8 cellular contexts compared by ENCODE assay signal in the genomic region with DNA sequence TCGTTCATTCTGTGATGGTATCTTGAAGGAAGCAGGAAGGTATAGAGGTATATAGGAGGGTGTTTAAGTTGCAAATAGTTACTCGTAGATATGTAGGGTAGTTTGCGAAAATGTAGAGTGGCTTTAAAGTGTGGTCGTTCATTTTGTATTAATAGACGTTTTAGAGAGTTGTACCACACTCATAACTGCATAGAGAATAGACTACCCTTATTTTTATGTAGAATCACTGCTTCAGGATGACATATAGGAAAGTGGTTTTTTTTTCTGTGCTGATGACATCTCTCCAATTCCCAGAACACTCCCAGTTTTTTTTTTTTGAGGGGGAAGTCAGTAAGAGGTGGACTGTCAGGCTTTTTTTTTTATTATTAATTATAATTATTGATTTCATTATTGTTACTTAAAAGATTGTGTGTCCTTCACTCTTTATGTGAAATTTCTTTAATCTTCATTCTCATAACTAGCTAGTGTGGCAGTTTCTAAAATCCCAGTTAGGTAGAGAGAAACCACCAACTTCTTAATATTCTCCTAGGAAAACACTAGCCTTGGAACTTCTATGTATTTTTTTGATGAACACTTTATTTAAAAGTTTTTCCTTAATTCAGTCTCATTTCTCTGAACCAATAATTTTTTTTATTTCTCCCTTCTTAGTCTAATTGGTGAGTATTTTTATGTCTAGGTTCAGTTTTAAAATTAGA. TPM values are rescaled to one million over a fixed set of nuclear protein-coding genes. Genes with fewer than 3 reads are reported as not detected.
DNase-seq lines count a peak whose midpoint lies in the region; ATAC-seq and TF ChIP-seq lines count a peak whose summit lies in the region.

No MANE protein-coding gene starts in this region.

- no peak overlapping the region for H3K4ac ChIP-seq in trophoblast cell (ENCODE audit: low read depth, low read length)

- in situ Hi-C loops in Panc1 (cut with HindIII; ENCODE audit: low pct_unique_long_range_greater_than_20kb, low sequenced_read_pairs) = no loop called here

- DNase-seq in EH (ENCODE audit: low read depth) = peak; percentile 49
- DNase-seq in Panc1 (ENCODE audit: low read depth, low spot score) = no peak
- no peak for DNase-seq in esophagus muscularis mucosa (ENCODE audit: extremely low spot score)
- DNase-seq in trophoblast cell = peak in 1 of 2 donors; percentile 34
- DNase-seq in left lobe of liver (ENCODE audit: low spot score) = no peak
- DNase-seq in NCI-H1694 (lab: John Stamatoyannopoulos, UW) = no peak

- no peaks in the 10 kb centered on the region for H3K27me3 ChIP-seq in Panc1 (ENCODE audit: control insufficient read depth, insufficient read depth, low read length)
- no peaks in the 10 kb centered on the region for H3K27me3 ChIP-seq in esophagus muscularis mucosa
- no peaks in the 10 kb centered on the region for H3K27me3 ChIP-seq in trophoblast cell (ENCODE audit: insufficient read depth, low read length)

- peaks cover 64% of the 10 kb centered on the region for H3K4me1 ChIP-seq in Panc1 (ENCODE audit: control insufficient read depth, insufficient read depth, low read length)
- peaks cover 59 to 80% (median 76%) of the 10 kb centered on the region in 4 donors for H3K4me1 ChIP-seq in esophagus muscularis mucosa
- peaks cover 5 to 7% of the 10 kb centered on the region in 2 experiments for H3K4me1 ChIP-seq in trophoblast cell (ENCODE audit: control insufficient read depth in 1 of 2, insufficient read depth in 2 of 2, low read length in 2 of 2)

- POLR2A ChIA-PET in Panc1 (lab: Charles Lee) = no interaction called here

- ATAC-seq in Panc1 (no peak), HG03457 (IDR thresholded peaks at IDR 0.05; ENCODE audit: unreplicated experiment) (no peak), left lobe of liver (no peak), GM21619 (IDR thresholded peaks at IDR 0.05; ENCODE audit: unreplicated experiment) (no peak)

- H3K4me3 ChIP-seq in Panc1 (ENCODE audit: low read depth in 2 of 2, low read length in 2 of 2) (peak overlapping the region; percentile 93 to 97), esophagus muscularis mucosa (peak overlapping the region; percentile 76 to 98 (median 90)), trophoblast cell (ENCODE audit: low read depth, low read length) (no peak overlapping the region)

- H4K12ac ChIP-seq in trophoblast cell (ENCODE audit: low read depth, low read length) = no peak overlapping the region

- CTCF ChIA-PET in Panc1 (lab: Charles Lee) = interaction anchor here (0.7 kb wide), 1 partner anchor 897 kb away, joined by 5 read pairs; no protein-coding TSS in a partner anchor

- no peak overlapping the region for H3K9ac ChIP-seq in trophoblast cell (ENCODE audit: low read length)

- H3K9me3 ChIP-seq in Panc1 (ENCODE audit: control insufficient read depth, insufficient read depth, low read depth, low read length) (no peaks in the 10 kb centered on the region), esophagus muscularis mucosa (no peaks in the 10 kb centered on the region), trophoblast cell (ENCODE audit: insufficient read depth, low read depth, low read length) (no peaks in the 10 kb centered on the region)

- H2AFZ ChIP-seq in trophoblast cell (ENCODE audit: insufficient read depth, low read length, poor library complexity) = no peak overlapping the region

- no peak overlapping the region for H2BK12ac ChIP-seq in trophoblast cell (ENCODE audit: low read length)

- peaks cover 14% of the 10 kb centered on the region for H3K79me1 ChIP-seq in trophoblast cell (ENCODE audit: low read length)

- H3K18ac ChIP-seq in trophoblast cell (ENCODE audit: low read length) = no peak overlapping the region

- H2AK5ac ChIP-seq in trophoblast cell (ENCODE audit: low read length) = no peak overlapping the region

- TF ChIP-seq CTCF in Panc1 (IDR thresholded peaks at IDR 0.05) (no peak), esophagus muscularis mucosa (IDR thresholded peaks at IDR 0.05) (no peak)

- no peak overlapping the region for H4K91ac ChIP-seq in trophoblast cell (ENCODE audit: low read depth, low read length)

- 4% methylated on average over 5 of the region's 5 CpGs for WGBS in esophagus muscularis mucosa
- WGBS in trophoblast cell (ENCODE audit: extremely low coverage, insufficient coverage, insufficient read length) = no CpG with 5 or more reads among the region's 5 CpGs

- no peaks in the 10 kb centered on the region; the same call in 1 of the 2 replicates for H3K36me3 ChIP-seq in Panc1 (ENCODE audit: control insufficient read depth, insufficient read depth, low read length)
- peaks cover 0 to 7% (median 0%) of the 10 kb centered on the region in 4 donors for H3K36me3 ChIP-seq in esophagus muscularis mucosa
- H3K36me3 ChIP-seq in trophoblast cell (ENCODE audit: control insufficient read depth in 1 of 2, insufficient read depth in 2 of 2, low read length in 2 of 2) = peaks cover 0 to 2% of the 10 kb centered on the region in 2 experiments

- no peak for TF ChIP-seq EP300 in esophagus muscularis mucosa (IDR thresholded peaks at IDR 0.05)

- peak overlapping the region; percentile 84 for H3K4me2 ChIP-seq in trophoblast cell (ENCODE audit: low read length)

- no peak for TF ChIP-seq POLR2A in esophagus muscularis mucosa (IDR thresholded peaks at IDR 0.05; ENCODE audit: low read depth)

- H3K27ac ChIP-seq in Panc1 (ENCODE audit: low read length) (peak overlapping the region; percentile 87), esophagus muscularis mucosa (replicated peaks in 1 of 4) (peak overlapping the region; percentile 96 to 99 (median 99)), trophoblast cell (ENCODE audit: low read depth, low read length) (peak overlapping the region; percentile 96)

- intact Hi-C loops in Panc1 (cut with micrococcal nuclease; ENCODE audit: unreplicated experiment) = no loop called here
- intact Hi-C loops in esophagus muscularis mucosa (cut with DNase I) = no loop called here

- H3K14ac ChIP-seq in trophoblast cell (ENCODE audit: low read length) = no peak overlapping the region

- H3K23ac ChIP-seq in trophoblast cell (ENCODE audit: low read length) = no peak overlapping the region

- no peak overlapping the region for H2BK120ac ChIP-seq in trophoblast cell (ENCODE audit: insufficient read depth, low read length, poor library complexity)

- peaks cover 15% of the 10 kb centered on the region for H3K79me2 ChIP-seq in trophoblast cell (ENCODE audit: control insufficient read depth, insufficient read depth, low read length, poor library complexity)

- no peak overlapping the region for H2BK5ac ChIP-seq in trophoblast cell (ENCODE audit: low read depth, low read length, poor library complexity)

- no TSS peak for BruUV-seq in Panc1 (replicated peaks; lab: Mats Ljungman, UMichigan)

- H4K8ac ChIP-seq in trophoblast cell (ENCODE audit: low read depth, low read length) = no peak overlapping the region

RNA-seq across cellular contexts. Expression of a gene that starts 1.5 kb away (rescaled TPM):
- total RNA-seq in Panc1 (2021; ENCODE audit: unreplicated experiment) = 347 TPM
- polyA plus RNA-seq in Panc1 (2012; ENCODE audit: insufficient read length) = 381 TPM
- 100 to 1,000 TPM; 163 to 198 (median 188) TPM for total RNA-seq in esophagus muscularis mucosa
- 203 and 209 TPM in 2 replicates for polyA plus RNA-seq in trophoblast cell (2013)
- 64.3 TPM for total RNA-seq in left lobe of liver
